25 cellular contexts compared by ENCODE assay signal in genomic region chr9:93226819-93227218, GRCh38. TPM values are rescaled to one million over a fixed set of nuclear protein-coding genes. Genes with fewer than 3 reads are reported as not detected.
DNase-seq lines count a peak whose midpoint lies in the region; ATAC-seq and TF ChIP-seq lines count a peak whose summit lies in the region.
"Had no signal": no experiment of that assay in that cellular context is flagged by ENCODE, and none has a peak within 500 bp of the region (broad histone marks: within the 10 kb centered on the region; RNA-seq: fewer than 3 reads in every experiment).

No MANE protein-coding gene starts in this region.

- H3K36me3 Mint-ChIP-seq in activated CD4-positive, alpha-beta memory T cell treated with anti-CD3 and anti-CD28 coated beads for 36 hours = no peaks in the 10 kb centered on the region
- H3K36me3 Mint-ChIP-seq: CD4-positive, alpha-beta memory T cell had no signal

- POLR2A ChIA-PET in activated CD4-positive, alpha-beta memory T cell treated with anti-CD3 and anti-CD28 coated beads for 36 hours (lab: Charles Lee) = no interaction called here

- no peaks in the 10 kb centered on the region for H3K9me3 Mint-ChIP-seq in activated CD4-positive, alpha-beta memory T cell treated with anti-CD3 and anti-CD28 coated beads for 36 hours

- H3K4me3 Mint-ChIP-seq in activated CD4-positive, alpha-beta memory T cell treated with anti-CD3 and anti-CD28 coated beads for 36 hours = no peak overlapping the region
- H3K4me3 Mint-ChIP-seq: CD4-positive, alpha-beta memory T cell; T-helper 17 cell had no signal

- intact Hi-C loops in right cardiac atrium (cut with DNase I) = no loop called here
- intact Hi-C loops in Right ventricle myocardium inferior (cut with DNase I) = no loop called here
- intact Hi-C loops in mucosa of descending colon (cut with DNase I, micrococcal nuclease) = no loop called here
- intact Hi-C loops in activated CD4-positive, alpha-beta memory T cell treated with anti-CD3 and anti-CD28 coated beads for 36 hours (cut with micrococcal nuclease) = no loop called here

- WGBS in right cardiac atrium = 96% methylated on average over 5 of the region's 5 CpGs

- H3K27ac ChIP-seq in right cardiac atrium (ENCODE audit: low read length) = no peak overlapping the region

- H3K4me3 ChIP-seq in right cardiac atrium (ENCODE audit: low read length) (no peak overlapping the region), mucosa of descending colon (no peak overlapping the region)
- H3K4me3 ChIP-seq: K562 had no signal

- no peak for ATAC-seq in right cardiac atrium
- ATAC-seq in Right ventricle myocardium inferior = no peak
- ATAC-seq in mucosa of descending colon = peak; percentile 70
- no peak for ATAC-seq in GM18909 (IDR thresholded peaks at IDR 0.05; ENCODE audit: poor library complexity, unreplicated experiment)
- ATAC-seq: HepG2, K562, T-helper 17 cell had no signal

- H3K36me3 ChIP-seq in mucosa of descending colon (ENCODE audit: low read depth) = no peaks in the 10 kb centered on the region

- DNase-seq in right cardiac atrium = peak in 2 of 3 donors; percentile 9 to 20
- no peak for DNase-seq in Right ventricle myocardium inferior (ENCODE audit: missing footprints)
- DNase-seq in NCI-H774 (lab: John Stamatoyannopoulos, UW) = peak; percentile 22
- peak; percentile 86 to 90 (median 86) for DNase-seq in mucosa of descending colon
- no peak for DNase-seq in activated CD4-positive, alpha-beta memory T cell treated with anti-CD3 and anti-CD28 coated beads for 36 hours
- no peak for DNase-seq in activated CD4-positive, alpha-beta T cell treated with anti-CD3 and anti-CD28 coated beads, Interleukin-2, amount 50 U/mL, for 1 hour
- DNase-seq: C1 segment of cervical spinal cord; Caco-2; CD4-positive, alpha-beta memory T cell; DMS79 treated with DMSO at 0.1 percent for 48 hours; GF-D8; Kasumi-1; NCI-H1092 treated with DMSO at 0.1 percent for 48 hours; NCI-H1436; NCI-H187; NCI-H2081 treated with DMSO at 0.1 percent for 48 hours; NCI-H446 treated with DMSO at 0.1 percent for 48 hours; NCI-H82; SK-N-SH; SW 1271; T-helper 17 cell had no signal

- H3K4me1 Mint-ChIP-seq in activated CD4-positive, alpha-beta memory T cell treated with anti-CD3 and anti-CD28 coated beads for 36 hours (ENCODE audit: low read depth) = peaks cover 5% of the 10 kb centered on the region

- no peaks in the 10 kb centered on the region for H3K27me3 ChIP-seq in right cardiac atrium (ENCODE audit: control insufficient read depth, insufficient read depth)

- no peaks in the 10 kb centered on the region for H3K9me3 ChIP-seq in right cardiac atrium (ENCODE audit: control insufficient read depth, low read length)
- no peaks in the 10 kb centered on the region for H3K9me3 ChIP-seq in mucosa of descending colon
- H3K9me3 ChIP-seq: Caco-2, SK-N-SH had no signal

- TF ChIP-seq CTCF in mucosa of descending colon (IDR thresholded peaks at IDR 0.05) = no peak

- peaks cover 4% of the 10 kb centered on the region for H3K27me3 Mint-ChIP-seq in activated CD4-positive, alpha-beta memory T cell treated with anti-CD3 and anti-CD28 coated beads for 36 hours

- H3K27ac Mint-ChIP-seq in activated CD4-positive, alpha-beta memory T cell treated with anti-CD3 and anti-CD28 coated beads for 36 hours = no peak overlapping the region
- H3K27ac Mint-ChIP-seq: CD4-positive, alpha-beta memory T cell had no signal

- H3K4me1 ChIP-seq in right cardiac atrium (ENCODE audit: control insufficient read depth, insufficient read depth, low read length) (peaks cover 3% of the 10 kb centered on the region), mucosa of descending colon (ENCODE audit: low read depth) (peaks cover 72% of the 10 kb centered on the region)
- H3K4me1 ChIP-seq: Caco-2 had no signal

- CTCF ChIA-PET in activated CD4-positive, alpha-beta memory T cell treated with anti-CD3 and anti-CD28 coated beads for 36 hours (lab: Charles Lee) = no interaction called here

RNA-seq across cellular contexts. Expression of gene WNK2, which starts 42.9 kb away (rescaled TPM):
- total RNA-seq in right cardiac atrium (100 to 1,000 TPM; 217 to 322 (median 278) TPM), Right ventricle myocardium inferior (200 TPM), mucosa of descending colon (100 to 1,000 TPM; 175 to 276 (median 201) TPM)
- polyA plus RNA-seq in right cardiac atrium = 167 TPM
- 1 to 10 TPM; 1.2 to 1.6 TPM for total RNA-seq in activated CD4-positive, alpha-beta memory T cell treated with anti-CD3 and anti-CD28 coated beads for 36 hours
- total RNA-seq: HT1080, T-helper 17 cell had no signal
- polyA plus RNA-seq: CD4-positive, alpha-beta memory T cell had no signal

Comparison
In these comparisons a context has a peak if more than half of its experiments do, and no peak if none do; other contexts are left out.
1. DNase-seq: peak in right cardiac atrium (2 of 3), NCI-H774 (single experiment) and mucosa of descending colon (3 of 3); none in Right ventricle myocardium inferior (single experiment), activated CD4-positive, alpha-beta memory T cell treated with anti-CD3 and anti-CD28 coated beads for 36 hours (single experiment) and activated CD4-positive, alpha-beta T cell treated with anti-CD3 and anti-CD28 coated beads, Interleukin-2, amount 50 U/mL, for 1 hour (single experiment).
2. RNA of gene WNK2, which starts 42.9 kb away (total RNA-seq): 217 to 322 TPM in right cardiac atrium, 175 to 276 TPM in mucosa of descending colon and 200 TPM in Right ventricle myocardium inferior (single experiment); 1.2 to 1.6 TPM in activated CD4-positive, alpha-beta memory T cell treated with anti-CD3 and anti-CD28 coated beads for 36 hours; every median in the first group is over 10 times any median in the second.